ENCODE assay signal across 18 cellular contexts in the genomic region with DNA sequence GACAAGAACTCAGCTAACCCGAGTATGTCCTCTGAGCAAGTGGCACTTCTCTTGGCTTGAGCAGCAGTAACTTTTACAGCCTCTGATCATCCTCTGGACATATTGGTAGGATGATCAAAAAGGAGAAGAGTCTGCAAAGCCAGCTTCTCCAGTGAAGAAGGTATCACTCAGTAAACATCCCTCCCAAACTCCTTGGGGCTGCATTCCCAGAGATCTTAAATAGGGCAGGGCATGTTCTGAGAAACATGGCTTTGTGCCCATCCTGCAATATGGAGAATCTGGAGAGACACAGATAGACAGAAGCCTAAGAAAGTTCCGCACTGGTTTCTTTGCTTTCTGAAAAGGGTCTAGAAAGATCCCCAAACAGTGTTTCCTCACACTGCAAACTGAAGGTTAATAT.
"Had no signal": no experiment of that assay in that cellular context is flagged by ENCODE, and none has a peak within 500 bp of the region (broad histone marks: within the 10 kb centered on the region; RNA-seq: fewer than 3 reads in every experiment).

No MANE protein-coding gene starts in this region.

- H3K4me3 Mint-ChIP-seq: activated naive CD8-positive, alpha-beta T cell treated with anti-CD3 and anti-CD28 coated beads for 36 hours; activated T-helper 1 cell treated with anti-CD3 and anti-CD28 coated beads, Interleukin-12 subunit alpha, Interleukin-12 subunit beta, Interleukin-2, Interleukin-4 antibody, amounts not matched to agents 30 ng/mL and 10 ng/mL and 1 ng/mL, durations not matched to agents 14 hours and 24 hours and 36 hours; dendritic cell treated with granulocyte-macrophage colony-stimulating factor and Interleukin-4, amounts not matched to agents 40 ng/mL and 50 ng/mL, for 4 days; effector memory CD8-positive, alpha-beta T cell; memory B cell; naive thymus-derived CD8-positive, alpha-beta T cell had no signal

- H3K9me3 ChIP-seq: left lung, mucosa of descending colon, transverse colon had no signal

- H3K4me1 ChIP-seq: left lung, transverse colon had no signal

- ATAC-seq: activated CD4-positive, CD25-positive, alpha-beta regulatory T cell treated with anti-CD3 and anti-CD28 coated beads, Interleukin-2, amount 50 U/mL, for 24 hours; effector memory CD8-positive, alpha-beta T cell; left lung; mucosa of descending colon; naive thymus-derived CD8-positive, alpha-beta T cell had no signal

- H3K27me3 ChIP-seq: hepatocyte, left lung, transverse colon had no signal

- H3K4me1 Mint-ChIP-seq: activated naive CD8-positive, alpha-beta T cell treated with anti-CD3 and anti-CD28 coated beads for 36 hours; memory B cell had no signal

- H3K79me2 ChIP-seq: hepatocyte had no signal

- H3K27me3 Mint-ChIP-seq: activated naive CD8-positive, alpha-beta T cell treated with anti-CD3 and anti-CD28 coated beads for 36 hours; brain; dendritic cell treated with granulocyte-macrophage colony-stimulating factor and Interleukin-4, amounts not matched to agents 40 ng/mL and 50 ng/mL, for 4 days; effector memory CD8-positive, alpha-beta T cell; memory B cell; naive thymus-derived CD8-positive, alpha-beta T cell had no signal

- H3K4me3 ChIP-seq: hepatocyte, left lung, mucosa of descending colon, transverse colon had no signal

- H3K27ac Mint-ChIP-seq: activated naive CD8-positive, alpha-beta T cell treated with anti-CD3 and anti-CD28 coated beads for 36 hours; activated T-helper 1 cell treated with anti-CD3 and anti-CD28 coated beads, Interleukin-12 subunit alpha, Interleukin-12 subunit beta, Interleukin-2, Interleukin-4 antibody, amounts not matched to agents 30 ng/mL and 10 ng/mL and 1 ng/mL, durations not matched to agents 14 hours and 24 hours and 36 hours; dendritic cell treated with granulocyte-macrophage colony-stimulating factor and Interleukin-4, amounts not matched to agents 40 ng/mL and 50 ng/mL, for 4 days; effector memory CD8-positive, alpha-beta T cell; memory B cell; naive thymus-derived CD8-positive, alpha-beta T cell had no signal

- H2AFZ ChIP-seq: hepatocyte had no signal

- H3K27ac ChIP-seq: hepatocyte, left lung, transverse colon had no signal

- DNase-seq: activated CD4-positive, alpha-beta T cell treated with anti-CD3 and anti-CD28 coated beads, Interleukin-2, amount 50 U/mL, for 1 hour; activated CD8-positive, alpha-beta memory T cell treated with anti-CD3 and anti-CD28 coated beads for 24 hours; activated naive CD8-positive, alpha-beta T cell treated with anti-CD3 and anti-CD28 coated beads for 36 hours; effector memory CD8-positive, alpha-beta T cell; kidney; left lung; mucosa of descending colon; naive thymus-derived CD8-positive, alpha-beta T cell; small intestine; stimulated activated CD4-positive, alpha-beta T cell treated with anti-CD3 and anti-CD28 coated beads, Interleukin-4, amount 100 ng/mL, for 24 hours; stimulated activated naive CD4-positive, alpha-beta T cell; transverse colon had no signal

- H3K36me3 ChIP-seq: transverse colon had no signal
